8 cellular contexts compared by ENCODE assay signal in genomic region chr17:73643012-73643845, GRCh38. TPM values are rescaled to one million over a fixed set of nuclear protein-coding genes. Genes with fewer than 3 reads are reported as not detected.
DNase-seq lines count a peak whose midpoint lies in the region; ATAC-seq, FAIRE-seq and TF ChIP-seq lines count a peak whose summit lies in the region.

No MANE protein-coding gene starts in this region.

- peak; percentile 16 for TF ChIP-seq CTCF in GM12864 (IDR thresholded peaks at IDR 0.05; ENCODE audit: low read depth, low read length, missing control alignments)
- TF ChIP-seq CTCF in ascending aorta (IDR thresholded peaks at IDR 0.05): peak in 1 of 3 experiments; percentile 41

- H3K27me3 ChIP-seq in ascending aorta: no peaks in the 10 kb centered on the region
- peaks cover 11 to 22% of the 10 kb centered on the region in 2 donors for H3K27me3 ChIP-seq in small intestine (ENCODE audit: control insufficient read depth in 2 of 2, insufficient read depth in 2 of 2, low read length in 2 of 2)

- H3K9me3 ChIP-seq in ascending aorta: no peaks in the 10 kb centered on the region
- H3K9me3 ChIP-seq in small intestine (ENCODE audit: control insufficient read depth, low read depth): no peaks in the 10 kb centered on the region

- H3K4me3 ChIP-seq in GM12864 (ENCODE audit: low read depth, low read length): no peak overlapping the region
- H3K4me3 ChIP-seq in ascending aorta: peak overlapping the region; percentile 61 to 76
- peak overlapping the region; percentile 8 to 31 for H3K4me3 ChIP-seq in small intestine (ENCODE audit: low read depth in 1 of 2, low read length in 2 of 2)

- no peak for FAIRE-seq in small intestine (lab: Jason Lieb, UNC)

- no peak for ATAC-seq in HG02588 (IDR thresholded peaks at IDR 0.05; ENCODE audit: unreplicated experiment)

- H3K36me3 ChIP-seq in ascending aorta: no peaks in the 10 kb centered on the region
- H3K36me3 ChIP-seq in small intestine (ENCODE audit: control insufficient read depth in 2 of 2, insufficient read depth in 2 of 2, low read length in 2 of 2): no peaks in the 10 kb centered on the region

- H3K27ac ChIP-seq in ascending aorta: peak overlapping the region; percentile 66 to 69
- H3K27ac ChIP-seq in small intestine (ENCODE audit: low read depth in 1 of 2, low read length in 1 of 2): no peak overlapping the region

- intact Hi-C loops in ascending aorta (cut with DNase I): loop anchor here (2.0 to 10.0 kb wide), 6 partner anchors 69 to 812 kb away; partner anchors contain the start of genes RPL38 and SLC39A11

- H3K4me1 ChIP-seq in ascending aorta: peaks cover 11 to 31% of the 10 kb centered on the region in 2 donors
- no peaks in the 10 kb centered on the region for H3K4me1 ChIP-seq in small intestine (ENCODE audit: control insufficient read depth in 2 of 2, insufficient read depth in 1 of 2, low read depth in 1 of 2, low read length in 1 of 2)

- 1 to 2% (median 1%) methylated on average over 54 to 67 of the region's 67 CpGs for WGBS in small intestine, 3 donors

- DNase-seq in GM12864 (ENCODE audit: low read depth): no peak
- peak; percentile 65 for DNase-seq in NCI-H69 (lab: John Stamatoyannopoulos, UW)
- no peak for DNase-seq in ascending aorta (ENCODE audit: low spot score in 2 of 2)
- DNase-seq in iPS-NIHi11 (ENCODE audit: low spot score): peak; percentile 60
- no peak for DNase-seq in small intestine
- DNase-seq in HUDEP-2 (lab: John Stamatoyannopoulos, UW; ENCODE audit: unreplicated experiment in 76 of 76): no peak
- DNase-seq in NOMO-1 treated with dmso at 0.1 percent for 144 hours (lab: John Stamatoyannopoulos, UW; ENCODE audit: unreplicated experiment): no peak

RNA-seq across cellular contexts. Expression of gene SDK2, which starts 1.0 kb away (rescaled TPM):
- total RNA-seq in ascending aorta: 8.1 TPM
- polyA plus RNA-seq in small intestine: under 1 TPM; under 0.01 to 0.21 (median under 0.01) TPM

Comparison
In these comparisons a context has a peak if more than half of its experiments do, and no peak if none do; other contexts are left out.
1. DNase-seq: peak in NCI-H69 (single experiment) and iPS-NIHi11 (single experiment); none in GM12864 (single experiment), ascending aorta (0 of 2), small intestine (single experiment), HUDEP-2 (0 of 76) and NOMO-1 treated with dmso at 0.1 percent for 144 hours (single experiment).
2. H3K27ac ChIP-seq: peak in ascending aorta (2 of 2); none in small intestine (0 of 2).